In genomic region chr6:144134176-144134575, GRCh38 we compare ENCODE assay signal across 12 cellular contexts. TPM values are rescaled to one million over a fixed set of nuclear protein-coding genes. Genes with fewer than 3 reads are reported as not detected.
DNase-seq lines count a peak whose midpoint lies in the region; ATAC-seq and TF ChIP-seq lines count a peak whose summit lies in the region.
"Had no signal": no experiment of that assay in that cellular context is flagged by ENCODE, and none has a peak within 500 bp of the region (broad histone marks: within the 10 kb centered on the region; RNA-seq: fewer than 3 reads in every experiment).

No MANE protein-coding gene starts in this region.

- H3K4me3 ChIP-seq in IMR-90 (ENCODE audit: insufficient read depth, low read depth, low read length) (no peak overlapping the region), fibroblast of mammary gland (ENCODE audit: control insufficient read depth, low read depth, low read length) (no peak overlapping the region)
- H3K4me3 ChIP-seq: BLaER1 had no signal

- H4K91ac ChIP-seq in IMR-90 (ENCODE audit: insufficient read depth, low read depth, low read length) = no peak overlapping the region

- POLR2A ChIA-PET in IMR-90 (lab: Charles Lee; ENCODE audit: unreplicated experiment) = no interaction called here

- no peak overlapping the region for H3K4me2 ChIP-seq in IMR-90 (ENCODE audit: low read depth, low read length)
- H3K4me2 ChIP-seq: BLaER1 had no signal

- no peaks in the 10 kb centered on the region; the same call in 1 of the 2 replicates for H3K27me3 ChIP-seq in IMR-90 (ENCODE audit: control insufficient read depth, insufficient read depth, low read length)
- H3K27me3 ChIP-seq: BLaER1 had no signal

- H3K9me1 ChIP-seq in IMR-90 (ENCODE audit: insufficient read depth, low read length) = no peaks in the 10 kb centered on the region

- H3K79me1 ChIP-seq in IMR-90 (ENCODE audit: low read depth in 1 of 2, low read length in 2 of 2) = no peaks in the 10 kb centered on the region

- no peak overlapping the region for H3K18ac ChIP-seq in IMR-90 (ENCODE audit: low read depth, low read length)

- no CpG with 5 or more reads among the region's 2 CpGs for WGBS in IMR-90 (ENCODE audit: extremely low coverage in 2 of 2, insufficient read length in 1 of 2), 2 experiments

- no peak overlapping the region for H2BK120ac ChIP-seq in IMR-90 (ENCODE audit: low read depth, low read length)

- H3K9me3 ChIP-seq in IMR-90 (ENCODE audit: control insufficient read depth, insufficient read depth, low read length) = no peaks in the 10 kb centered on the region
- H3K9me3 ChIP-seq: BLaER1 had no signal

- H3K36me3 ChIP-seq in IMR-90 (ENCODE audit: control insufficient read depth, insufficient read depth, low read length) = no peaks in the 10 kb centered on the region
- H3K36me3 ChIP-seq: BLaER1 had no signal

- no peak overlapping the region for H2BK15ac ChIP-seq in IMR-90 (ENCODE audit: low read depth, low read length)

- H3K56ac ChIP-seq in IMR-90 (ENCODE audit: extremely low read depth, insufficient read depth, low read length) = no peak overlapping the region

- in situ Hi-C loops in IMR-90 (cut with MboI; ENCODE audit: low sequenced_read_pairs) (no loop called here), GM13977 (cut with MboI; ENCODE audit: low pct_unique_long_range_greater_than_20kb, low sequenced_read_pairs, unreplicated experiment) (no loop called here)

- TF ChIP-seq POLR2A in IMR-90 (IDR thresholded peaks at IDR 0.05; ENCODE audit: low read depth, low read length) = no peak

- no peak overlapping the region for H2AK9ac ChIP-seq in IMR-90 (replicated peaks; ENCODE audit: low read depth, low read length, poor library complexity)

- ATAC-seq in IMR-90 (ENCODE audit: low read depth) (no peak), GM19452 (IDR thresholded peaks at IDR 0.05; ENCODE audit: unreplicated experiment) (no peak)

- TF ChIP-seq CTCF in IMR-90 (conservative IDR thresholded peaks at IDR 0.05; ENCODE audit: low read depth, low read length) (no peak), fibroblast of mammary gland (conservative IDR thresholded peaks at IDR 0.05; ENCODE audit: control insufficient read depth, insufficient read depth, low read depth, low read length) (no peak), GM13977 (IDR thresholded peaks at IDR 0.05; ENCODE audit: extremely low read depth, insufficient read depth, missing control alignments) (no peak)

- H2BK20ac ChIP-seq in IMR-90 (ENCODE audit: low read depth, low read length) = no peak overlapping the region

- no peak overlapping the region for H2AFZ ChIP-seq in IMR-90 (replicated peaks; ENCODE audit: low read length, poor library complexity)

- no peak overlapping the region for H2BK5ac ChIP-seq in IMR-90 (ENCODE audit: low read depth, low read length, poor library complexity, severe bottlenecking)

- no peak overlapping the region for H4K8ac ChIP-seq in IMR-90 (ENCODE audit: low read depth in 2 of 2, low read length in 2 of 2)

- H3K27ac ChIP-seq in IMR-90 (ENCODE audit: insufficient read depth, low read length) = no peak overlapping the region
- H3K27ac ChIP-seq: BLaER1 had no signal

- H3K23ac ChIP-seq in IMR-90 (ENCODE audit: low read depth, low read length) = no peak overlapping the region

- H3K4ac ChIP-seq in IMR-90 (ENCODE audit: low read depth, low read length) = no peak overlapping the region

- no peak for TF ChIP-seq RAD21 in IMR-90 (IDR thresholded peaks at IDR 0.05; ENCODE audit: low read length)

- H3K4me1 ChIP-seq in IMR-90 (ENCODE audit: control insufficient read depth, insufficient read depth, low read length) = no peaks in the 10 kb centered on the region
- H3K4me1 ChIP-seq: BLaER1 had no signal

- no peaks in the 10 kb centered on the region for H4K20me1 ChIP-seq in IMR-90 (ENCODE audit: insufficient read depth, low read length)
- H4K20me1 ChIP-seq: BLaER1 had no signal

- no peak overlapping the region for H3K9ac ChIP-seq in IMR-90 (ENCODE audit: low read depth, low read length)
- H3K9ac ChIP-seq: BLaER1 had no signal

- intact Hi-C loops in IMR-90 (cut with micrococcal nuclease) = no loop called here

- CTCF ChIA-PET in IMR-90 (lab: Yijun Ruan, JAX) = interaction anchor here (0.7 kb wide), 1 partner anchor 8 kb away, joined by 4 read pairs; no protein-coding TSS in a partner anchor

- no peak overlapping the region for H3K14ac ChIP-seq in IMR-90 (replicated peaks; ENCODE audit: low read depth, low read length)

- H4K5ac ChIP-seq in IMR-90 (ENCODE audit: low read depth, low read length) = no peak overlapping the region

- H2AK5ac ChIP-seq in IMR-90 (ENCODE audit: low read depth, low read length) = no peak overlapping the region

- no TSS peak for BruUV-seq in IMR-90 (replicated peaks; lab: Mats Ljungman, UMichigan)

- DNase-seq in AG08395 (ENCODE audit: low spot score) (peak; percentile 35), EL (peak; percentile 57), IMR-90 (peak; percentile 21), fibroblast of mammary gland (ENCODE audit: low read depth) (peak; percentile 58), NCI-H1417 treated with DMSO at 0.1 percent for 48 hours (lab: John Stamatoyannopoulos, UW) (no peak), GM13977 (ENCODE audit: low spot score) (no peak)
- DNase-seq in central memory CD4-positive, alpha-beta T cell = no peak
- DNase-seq: AML-193, Kasumi-1, KBM-7 had no signal

- dilution Hi-C loops in IMR-90 (cut with HindIII; ENCODE audit: low sequenced_read_pairs, unreplicated experiment) = no loop called here

TF ChIP-seq in IMR-90, 13 proteins besides CTCF, POLR2A, EP300 and RAD21:
- TF ChIP-seq CEBPB (IDR thresholded peaks at IDR 0.05; ENCODE audit: low read depth, low read length) = no peak
- TF ChIP-seq MAFK (IDR thresholded peaks at IDR 0.05; ENCODE audit: low read depth, low read length) = no peak
- no peak for TF ChIP-seq RFX5 (IDR thresholded peaks at IDR 0.05; ENCODE audit: low read depth, low read length)
- TF ChIP-seq, protein P1, sequence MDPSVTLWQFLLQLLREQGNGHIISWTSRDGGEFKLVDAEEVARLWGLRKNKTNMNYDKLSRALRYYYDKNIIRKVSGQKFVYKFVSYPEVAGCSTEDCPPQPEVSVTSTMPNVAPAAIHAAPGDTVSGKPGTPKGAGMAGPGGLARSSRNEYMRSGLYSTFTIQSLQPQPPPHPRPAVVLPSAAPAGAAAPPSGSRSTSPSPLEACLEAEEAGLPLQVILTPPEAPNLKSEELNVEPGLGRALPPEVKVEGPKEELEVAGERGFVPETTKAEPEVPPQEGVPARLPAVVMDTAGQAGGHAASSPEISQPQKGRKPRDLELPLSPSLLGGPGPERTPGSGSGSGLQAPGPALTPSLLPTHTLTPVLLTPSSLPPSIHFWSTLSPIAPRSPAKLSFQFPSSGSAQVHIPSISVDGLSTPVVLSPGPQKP (IDR thresholded peaks at IDR 0.05; ENCODE audit: borderline replicate concordance, low read depth, low read length) = no peak
- no peak for TF ChIP-seq RCOR1 (IDR thresholded peaks at IDR 0.05; ENCODE audit: insufficient replicate concordance, low read length)
- TF ChIP-seq, protein P2, sequence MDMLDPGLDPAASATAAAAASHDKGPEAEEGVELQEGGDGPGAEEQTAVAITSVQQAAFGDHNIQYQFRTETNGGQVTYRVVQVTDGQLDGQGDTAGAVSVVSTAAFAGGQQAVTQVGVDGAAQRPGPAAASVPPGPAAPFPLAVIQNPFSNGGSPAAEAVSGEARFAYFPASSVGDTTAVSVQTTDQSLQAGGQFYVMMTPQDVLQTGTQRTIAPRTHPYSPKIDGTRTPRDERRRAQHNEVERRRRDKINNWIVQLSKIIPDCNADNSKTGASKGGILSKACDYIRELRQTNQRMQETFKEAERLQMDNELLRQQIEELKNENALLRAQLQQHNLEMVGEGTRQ (IDR thresholded peaks at IDR 0.05; ENCODE audit: low read depth, low read length) = no peak
- TF ChIP-seq SMC3 (IDR thresholded peaks at IDR 0.05; ENCODE audit: low read depth, low read length) = no peak
- no peak for TF ChIP-seq CHD1 (IDR thresholded peaks at IDR 0.05; ENCODE audit: low read depth, low read length)
- TF ChIP-seq NFE2L2 (IDR thresholded peaks at IDR 0.05; ENCODE audit: low read depth, low read length) = no peak
- TF ChIP-seq FOS (IDR thresholded peaks at IDR 0.05; ENCODE audit: low read depth, low read length) = no peak
- no peak for TF ChIP-seq BHLHE40 (IDR thresholded peaks at IDR 0.05; ENCODE audit: low read depth, low read length)
- TF ChIP-seq MAZ (IDR thresholded peaks at IDR 0.05; ENCODE audit: borderline replicate concordance, low read depth, low read length) = no peak
- TF ChIP-seq MXI1 (IDR thresholded peaks at IDR 0.05; ENCODE audit: borderline replicate concordance, low read depth, low read length) = no peak

RNA-seq across cellular contexts. Expression of gene STX11, which starts 16.1 kb away (rescaled TPM):
- total RNA-seq in IMR-90 (2012; rRNA removed) = 0.54 and 0.56 TPM in 2 replicates
- polyA plus RNA-seq in IMR-90 (2012; rRNA removed) = 0.68 and 0.83 TPM in 2 replicates
- 0.64 and 1.2 TPM in 2 replicates for polyA plus RNA-seq in IMR-90 (2012; cell fraction: cytosol; rRNA removed)
- polyA plus RNA-seq in IMR-90 (2012; cell fraction: nucleus; rRNA removed; ENCODE audit: low replicate concordance) = 0.45 and 0.59 TPM in 2 replicates

RNA-seq across cellular contexts. Expression of gene SF3B5, which starts 38.8 kb away (rescaled TPM):
- 227 and 242 TPM in 2 replicates for total RNA-seq in IMR-90 (2012; rRNA removed)
- polyA plus RNA-seq in IMR-90 (2012; rRNA removed) = 290 and 333 TPM in 2 replicates
- polyA plus RNA-seq in IMR-90 (2012; cell fraction: cytosol; rRNA removed) = 375 and 435 TPM in 2 replicates
- 143 and 157 TPM in 2 replicates for polyA plus RNA-seq in IMR-90 (2012; cell fraction: nucleus; rRNA removed; ENCODE audit: low replicate concordance)

Comparison
In these comparisons a context has a peak if more than half of its experiments do, and no peak if none do; other contexts are left out.
1. DNase-seq: peak in AG08395 (single experiment), EL (single experiment), IMR-90 (single experiment) and fibroblast of mammary gland (single experiment); none in NCI-H1417 treated with DMSO at 0.1 percent for 48 hours (single experiment), central memory CD4-positive, alpha-beta T cell (single experiment) and GM13977 (single experiment).